In the genomic region with DNA sequence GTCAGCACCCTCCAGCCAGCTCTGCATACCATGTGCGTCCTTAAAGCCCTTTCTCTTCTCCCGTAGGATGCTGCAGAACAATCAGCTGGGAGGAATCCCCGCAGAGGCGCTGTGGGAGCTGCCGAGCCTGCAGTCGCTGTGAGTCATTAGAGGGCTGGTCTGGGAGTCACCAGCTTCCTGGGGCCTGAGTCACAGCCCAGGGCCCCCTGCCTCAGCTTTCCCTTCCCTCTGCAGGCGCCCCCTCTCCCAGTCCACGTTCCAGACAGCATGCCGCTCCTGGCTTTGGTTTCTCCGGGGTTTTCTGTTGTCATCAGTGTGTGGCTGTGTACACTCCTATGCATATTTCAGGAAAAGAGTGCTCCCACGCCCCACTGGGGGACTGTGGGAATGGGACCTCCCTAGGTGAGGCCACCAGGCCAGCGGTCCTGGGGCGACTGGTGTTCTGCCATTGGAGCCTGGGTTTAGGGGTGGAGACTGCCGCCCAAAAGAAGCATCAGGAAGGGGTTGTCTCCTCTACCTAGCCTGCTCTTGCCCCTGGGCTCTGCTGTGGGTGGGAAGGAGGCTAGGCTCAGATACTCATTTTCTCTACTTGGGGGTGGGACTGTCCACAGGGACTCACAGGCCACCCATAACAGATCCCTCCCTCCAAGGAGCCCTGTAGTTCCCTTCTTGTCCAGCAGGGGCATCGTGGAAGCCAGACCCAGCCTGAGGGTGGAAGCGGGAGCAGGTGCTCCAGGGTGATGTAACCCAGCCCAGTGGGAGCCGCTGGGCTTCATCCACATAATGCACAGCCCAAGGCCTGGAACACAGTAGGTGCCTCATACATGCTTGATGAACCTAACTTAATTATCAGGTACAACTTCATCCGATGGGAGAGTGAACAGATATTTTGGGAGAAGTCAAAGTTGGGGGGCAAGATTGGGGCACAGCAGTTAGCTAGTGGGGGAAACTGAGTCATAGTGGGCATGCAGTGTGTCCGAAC, we compare ENCODE assay signal across 8 cellular contexts. TPM values are rescaled to one million over a fixed set of nuclear protein-coding genes. Genes with fewer than 3 reads are reported as not detected.
DNase-seq lines count a peak whose midpoint lies in the region; ATAC-seq and TF ChIP-seq lines count a peak whose summit lies in the region.

No MANE protein-coding gene starts in this region.

- H3K9ac ChIP-seq in mammary epithelial cell (ENCODE audit: insufficient read depth, low read length) = no peak overlapping the region

- H3K4me1 ChIP-seq in mammary epithelial cell (ENCODE audit: insufficient read depth, low read length) = peaks cover 36% of the 10 kb centered on the region

- H3K4me3 ChIP-seq in H7 (ENCODE audit: insufficient read depth, low read depth, low read length) (no peak overlapping the region), WERI-Rb-1 (ENCODE audit: low read depth, low read length) (no peak overlapping the region), mammary epithelial cell (replicated peaks in 1 of 3; ENCODE audit: insufficient read depth in 1 of 3, low read depth in 2 of 3, low read length in 3 of 3) (no peak overlapping the region)

- H3K36me3 ChIP-seq in H7 (replicated peaks; ENCODE audit: control insufficient read depth, insufficient read depth, low read length) = no peaks in the 10 kb centered on the region
- H3K36me3 ChIP-seq in WERI-Rb-1 = no peaks in the 10 kb centered on the region
- H3K36me3 ChIP-seq in mammary epithelial cell (ENCODE audit: insufficient read depth, low read length) = no peaks in the 10 kb centered on the region

- no peaks in the 10 kb centered on the region for H3K79me2 ChIP-seq in mammary epithelial cell (ENCODE audit: insufficient read depth, low read length)

- no peak for ATAC-seq in GM18868 (IDR thresholded peaks at IDR 0.05; ENCODE audit: unreplicated experiment)

- CTCF ChIA-PET in mammary epithelial cell (lab: Charles Lee; ENCODE audit: low non-redundant PET) = interaction anchor here (0.5 to 0.9 kb wide), 3 partner anchors 9 to 25 kb away, joined by 4 to 6 read pairs (median 4); no protein-coding TSS in a partner anchor

- H3K27ac ChIP-seq in WERI-Rb-1 (peak overlapping the region; percentile 69), mammary epithelial cell (ENCODE audit: insufficient read depth, low read depth, low read length) (peak overlapping the region; percentile 45)

- DNase-seq in CD1c-positive myeloid dendritic cell (ENCODE audit: extremely low spot score) (peak; percentile 73), H7 (peak; percentile 94), NCI-H2107 (lab: John Stamatoyannopoulos, UW) (peak; percentile 68), WERI-Rb-1 (peak; percentile 100), mammary epithelial cell (peak; percentile 89), left kidney (ENCODE audit: low read depth, low spot score) (peak; percentile 84)
- DNase-seq in stimulated activated CD4-positive, alpha-beta T cell treated with anti-CD3 and anti-CD28 coated beads, Interleukin-4, amount 100 ng/mL, for 1 hour = peak; percentile 64

- intact Hi-C loops in mammary epithelial cell (cut with micrococcal nuclease) = loop anchor here (2.0 kb wide), 1 partner anchor 13 kb away; no protein-coding TSS in a partner anchor

- in situ Hi-C loops in mammary epithelial cell (cut with MboI; ENCODE audit: low sequenced_read_pairs in 2 of 2) = no loop called here

- peak overlapping the region; percentile 32 for H2AFZ ChIP-seq in mammary epithelial cell (ENCODE audit: low read depth, low read length)

- no peaks in the 10 kb centered on the region for H4K20me1 ChIP-seq in mammary epithelial cell (ENCODE audit: insufficient read depth, low read length)

- TF ChIP-seq CTCF in WERI-Rb-1 (IDR thresholded peaks at IDR 0.05; ENCODE audit: low read depth, low read length) (peak; percentile 100), mammary epithelial cell (conservative IDR thresholded peaks at IDR 0.05 in 1 of 2, IDR thresholded peaks at IDR 0.05 in 1 of 2; ENCODE audit: extremely low read depth in 1 of 2, insufficient read depth in 1 of 2, low read depth in 1 of 2, low read length in 2 of 2) (peak; percentile 84 to 85)

- H3K9me3 ChIP-seq in WERI-Rb-1 (ENCODE audit: severe bottlenecking) (peaks cover 2% of the 10 kb centered on the region), mammary epithelial cell (replicated peaks; ENCODE audit: insufficient read depth, low read length) (no peaks in the 10 kb centered on the region)

- no TSS peak for BruUV-seq in mammary epithelial cell (replicated peaks; lab: Mats Ljungman, UMichigan)

- H3K27me3 ChIP-seq in H7 (ENCODE audit: control insufficient read depth, insufficient read depth, low read length) (no peaks in the 10 kb centered on the region), WERI-Rb-1 (ENCODE audit: insufficient read depth, low read depth, severe bottlenecking) (no peaks in the 10 kb centered on the region), mammary epithelial cell (ENCODE audit: insufficient read depth, low read length) (no peaks in the 10 kb centered on the region)

- peak overlapping the region; percentile 50 for H3K4me2 ChIP-seq in mammary epithelial cell (ENCODE audit: insufficient read depth, low read depth, low read length)

- WGBS in mammary epithelial cell (ENCODE audit: low coverage, missing lambda C conversion rate) = 39% methylated on average over 18 of the region's 19 CpGs

- dilution Hi-C loops in mammary epithelial cell (cut with HindIII; ENCODE audit: low sequenced_read_pairs) = no loop called here

RNA-seq across cellular contexts. Expression of a gene that starts 42.5 kb away (rescaled TPM):
- total RNA-seq in H7 (2014; rRNA removed; shearing (Covaris generic)) = 0.24 and 0.41 TPM in 2 replicates
- total RNA-seq in mammary epithelial cell = under 1 TPM; 0.45 to 0.50 TPM
- polyA plus RNA-seq in mammary epithelial cell = 0.15 TPM
- not detected for polyA minus RNA-seq in mammary epithelial cell
